ENCODE assay signal across 8 cellular contexts in genomic region chr3:49689046-49689886, GRCh38. TPM values are rescaled to one million over a fixed set of nuclear protein-coding genes. Genes with fewer than 3 reads are reported as not detected.
DNase-seq lines count a peak whose midpoint lies in the region; ATAC-seq and TF ChIP-seq lines count a peak whose summit lies in the region.

MST1 (minus strand) TSS chr3:49689474; CDS start chr3:49688691, 783 bp downstream.
RNF123 (plus strand) TSS chr3:49689557; CDS start chr3:49691166, 1,609 bp downstream.

- peak; percentile 49 for ATAC-seq in HG03457 (IDR thresholded peaks at IDR 0.05; ENCODE audit: unreplicated experiment)

- peak in 54 of 56 donors; percentile 28 to 73 (median 54) for TF ChIP-seq CTCF in dorsolateral prefrontal cortex (IDR thresholded peaks at IDR 0.05 in 54 of 56, conservative IDR thresholded peaks at IDR 0.05 in 2 of 56; ENCODE audit: low read depth in 1 of 56, partially characterized antibody in 56 of 56)

- peaks cover 0 to 2% (median 0%) of the 10 kb centered on the region in 45 donors for H3K27me3 ChIP-seq in dorsolateral prefrontal cortex

- H3K27ac ChIP-seq in dorsolateral prefrontal cortex = peak within 1 kb of the TSS in 58 of 59 donors; percentile 4 to 96 (median 83)

- intact Hi-C loops in dorsolateral prefrontal cortex (cut with DNase I) = no loop called here

- DNase-seq in activated gamma-delta T cell treated with Interleukin-2 at 50 U/mL for 16 hours = peak; percentile 92
- no peak for DNase-seq in activated gamma-delta T cell (lab: John Stamatoyannopoulos, UW)
- DNase-seq in activated CD4-positive, alpha-beta T cell treated with anti-CD3 and anti-CD28 coated beads for 4 hours = peak; percentile 89 to 90
- peak; percentile 67 to 92 (median 80) for DNase-seq in dorsolateral prefrontal cortex
- DNase-seq in lung microvascular endothelial cell (ENCODE audit: low read depth in 2 of 2) = peak; percentile 93 to 95
- DNase-seq in stimulated activated CD8-positive, alpha-beta memory T cell treated with anti-CD3 and anti-CD28 coated beads, Interleukin-12 subunit alpha, Interleukin-12 subunit beta, amount 100 ng/mL, for 1 hour (ENCODE audit: low read depth) = peak; percentile 85
- DNase-seq in DMS79 (lab: John Stamatoyannopoulos, UW) = no peak

- peak within 1 kb of the TSS; percentile 63 to 100 (median 97) for H3K4me3 ChIP-seq in dorsolateral prefrontal cortex

RNA-seq across cellular contexts. Expression of gene MST1, which starts in this region (rescaled TPM):
- 10 to 100 TPM in 114 of 120 experiments, 1 to 10 TPM in 6; 8.8 to 30.0 (median 15.2) TPM for total RNA-seq in dorsolateral prefrontal cortex
- total RNA-seq in lung microvascular endothelial cell = 1.5 and 2.2 TPM in 2 replicates

RNA-seq across cellular contexts. Expression of gene RNF123, which starts in this region (rescaled TPM):
- total RNA-seq in dorsolateral prefrontal cortex = 100 to 1,000 TPM in 1 of 120 experiments, 10 to 100 TPM in 119; 43.7 to 103 (median 67.5) TPM
- 14.8 and 23.2 TPM in 2 replicates for total RNA-seq in lung microvascular endothelial cell

Comparison
In these comparisons a context has a peak if more than half of its experiments do, and no peak if none do; other contexts are left out.
1. DNase-seq: peak in activated gamma-delta T cell treated with Interleukin-2 at 50 U/mL for 16 hours (single experiment), activated CD4-positive, alpha-beta T cell treated with anti-CD3 and anti-CD28 coated beads for 4 hours (2 of 2), dorsolateral prefrontal cortex (10 of 10), lung microvascular endothelial cell (2 of 2) and stimulated activated CD8-positive, alpha-beta memory T cell treated with anti-CD3 and anti-CD28 coated beads, Interleukin-12 subunit alpha, Interleukin-12 subunit beta, amount 100 ng/mL, for 1 hour (single experiment); none in activated gamma-delta T cell (single experiment) and DMS79 (single experiment).